Comparison of ENCODE assay signal across 14 cellular contexts in the genomic region with DNA sequence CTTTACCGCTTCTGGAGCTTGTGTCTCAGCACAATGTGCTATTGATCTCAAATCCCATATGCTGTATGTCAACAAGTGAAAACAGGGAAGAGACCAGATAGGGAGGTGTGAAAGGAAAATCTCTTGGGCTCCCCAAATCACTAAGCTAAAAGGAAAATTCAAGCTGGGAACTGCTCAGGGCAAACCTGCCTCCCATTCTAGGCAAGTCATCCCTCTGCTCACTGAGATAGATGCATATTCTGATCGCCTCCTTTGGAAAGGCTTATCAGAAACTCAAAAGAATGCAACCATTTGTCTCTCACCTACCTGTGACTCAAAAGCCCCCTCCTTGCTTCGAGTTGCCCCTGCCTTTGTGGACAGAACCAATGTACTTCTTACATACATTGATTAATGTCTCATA.
DNase-seq lines count a peak whose midpoint lies in the region; ATAC-seq, FAIRE-seq and TF ChIP-seq lines count a peak whose summit lies in the region.
"Had no signal": no experiment of that assay in that cellular context is flagged by ENCODE, and none has a peak within 500 bp of the region (broad histone marks: within the 10 kb centered on the region; RNA-seq: fewer than 3 reads in every experiment).

No MANE protein-coding gene starts in this region.

- H3K4ac ChIP-seq in IMR-90 (ENCODE audit: low read depth, low read length) (peak overlapping the region; percentile 49), mesendoderm (ENCODE audit: low read depth, low read length) (peak overlapping the region; percentile 91)

- TF ChIP-seq RAD21 in IMR-90 (IDR thresholded peaks at IDR 0.05; ENCODE audit: low read length) = no peak

- peaks cover 10% of the 10 kb centered on the region for H3K4me1 ChIP-seq in IMR-90 (ENCODE audit: control insufficient read depth, insufficient read depth, low read length)
- peaks cover 6% of the 10 kb centered on the region for H3K4me1 ChIP-seq in mesendoderm (ENCODE audit: control insufficient read depth, low read depth, low read length)
- no peaks in the 10 kb centered on the region for H3K4me1 ChIP-seq in OCI-LY7 (ENCODE audit: insufficient read depth, low read length, poor library complexity, severe bottlenecking)

- no peak overlapping the region for H2BK15ac ChIP-seq in IMR-90 (ENCODE audit: low read depth, low read length)
- H2BK15ac ChIP-seq in mesendoderm (replicated peaks; ENCODE audit: low read depth) = no peak overlapping the region

- H3K23ac ChIP-seq in IMR-90 (ENCODE audit: low read depth, low read length) = no peak overlapping the region
- H3K23ac ChIP-seq in mesendoderm (ENCODE audit: low read length) = no peak overlapping the region

- H3K27ac ChIP-seq in IMR-90 (ENCODE audit: insufficient read depth, low read length) = no peak overlapping the region
- peak overlapping the region; percentile 57 for H3K27ac ChIP-seq in mesendoderm (ENCODE audit: low read depth, low read length)
- no peak overlapping the region for H3K27ac ChIP-seq in OCI-LY7 (ENCODE audit: low read depth, low read length, poor library complexity, severe bottlenecking)
- H3K27ac ChIP-seq: BLaER1 treated with 17β-estradiol and CSF1 and Interleukin-3, amounts not matched to agents 10 nM and 100 nM had no signal

- no peaks in the 10 kb centered on the region for H4K20me1 ChIP-seq in IMR-90 (ENCODE audit: insufficient read depth, low read length)
- H4K20me1 ChIP-seq in OCI-LY7 (ENCODE audit: insufficient read depth, low read length) = no peaks in the 10 kb centered on the region
- H4K20me1 ChIP-seq: BLaER1 treated with 17β-estradiol and CSF1 and Interleukin-3, amounts not matched to agents 10 nM and 100 nM had no signal

- ATAC-seq in IMR-90 (ENCODE audit: low read depth) = no peak
- ATAC-seq: CD8-positive, alpha-beta T cell had no signal

- no peak overlapping the region for H2BK20ac ChIP-seq in IMR-90 (ENCODE audit: low read depth, low read length)

- no peak overlapping the region; the same call in 1 of the 2 replicates for H4K91ac ChIP-seq in IMR-90 (ENCODE audit: insufficient read depth, low read depth, low read length)

- DNase-seq in ELF-1 (ENCODE audit: low read depth, low spot score) (peak; percentile 23), IMR-90 (no peak), mesendoderm (peak; percentile 90), urothelium cell line (ENCODE audit: low spot score) (no peak), OCI-LY7 (ENCODE audit: low spot score) (no peak), NCI-H128 (lab: John Stamatoyannopoulos, UW; ENCODE audit: unreplicated experiment) (no peak)
- DNase-seq: Calu3; CD8-positive, alpha-beta T cell; GDM1; GOT3; H9 had no signal

- intact Hi-C loops in IMR-90 (cut with micrococcal nuclease) (no loop called here), OCI-LY7 (cut with micrococcal nuclease; ENCODE audit: unreplicated experiment) (no loop called here)

- H3K79me1 ChIP-seq in IMR-90 (ENCODE audit: low read depth in 1 of 2, low read length in 2 of 2) (no peaks in the 10 kb centered on the region), mesendoderm (ENCODE audit: low read length) (no peaks in the 10 kb centered on the region)

- no peak overlapping the region for H4K5ac ChIP-seq in IMR-90 (ENCODE audit: low read depth, low read length)
- no peak overlapping the region for H4K5ac ChIP-seq in mesendoderm (ENCODE audit: low read length)

- H3K4me2 ChIP-seq in IMR-90 (ENCODE audit: low read depth, low read length) = no peak overlapping the region
- H3K4me2 ChIP-seq in mesendoderm (ENCODE audit: low read length) = no peak overlapping the region
- no peak overlapping the region for H3K4me2 ChIP-seq in OCI-LY7 (ENCODE audit: low read length)
- H3K4me2 ChIP-seq: BLaER1 treated with 17β-estradiol and CSF1 and Interleukin-3, amounts not matched to agents 10 nM and 100 nM had no signal

- 80% methylated on average over 1 of the region's 3 CpGs; no CpG with 5 or more reads in 1 of the 2 experiments for WGBS in IMR-90 (ENCODE audit: extremely low coverage in 2 of 2, insufficient read length in 1 of 2), 2 experiments
- no CpG with 5 or more reads among the region's 3 CpGs for WGBS in mesendoderm (ENCODE audit: extremely low coverage, insufficient coverage, low lambda C conversion rate)

- H3K18ac ChIP-seq in IMR-90 (ENCODE audit: low read depth, low read length) (no peak overlapping the region), mesendoderm (ENCODE audit: low read length) (peak overlapping the region; percentile 94)

- H2BK5ac ChIP-seq in IMR-90 (ENCODE audit: low read depth, low read length, poor library complexity, severe bottlenecking) = no peak overlapping the region
- H2BK5ac ChIP-seq in mesendoderm (ENCODE audit: low read length) = peak overlapping the region; percentile 60

- CTCF ChIA-PET in IMR-90 (lab: Yijun Ruan, JAX) (interaction anchor here (1.7 kb wide), 1 partner anchor 464 kb away, joined by 5 read pairs; no protein-coding TSS in a partner anchor), OCI-LY7 (lab: Charles Lee; ENCODE audit: unreplicated experiment) (no interaction called here)

- H2AK5ac ChIP-seq in IMR-90 (ENCODE audit: low read depth, low read length) (0 out of 2 replicates have a peak overlapping the region, but pooled peaks have one; percentile 12), mesendoderm (ENCODE audit: low read length) (no peak overlapping the region)

- no peaks in the 10 kb centered on the region for H3K36me3 ChIP-seq in IMR-90 (ENCODE audit: control insufficient read depth, insufficient read depth, low read length)
- H3K36me3 ChIP-seq in mesendoderm (ENCODE audit: control insufficient read depth, insufficient read depth, low read length) = no peaks in the 10 kb centered on the region
- no peaks in the 10 kb centered on the region for H3K36me3 ChIP-seq in OCI-LY7 (ENCODE audit: insufficient read depth, low read length)
- H3K36me3 ChIP-seq: BLaER1 treated with 17β-estradiol and CSF1 and Interleukin-3, amounts not matched to agents 10 nM and 100 nM had no signal

- no peaks in the 10 kb centered on the region for H3K9me3 ChIP-seq in IMR-90 (ENCODE audit: control insufficient read depth, insufficient read depth, low read length)
- H3K9me3 ChIP-seq in OCI-LY7 (ENCODE audit: low read length) = no peaks in the 10 kb centered on the region

- H3K4me3 ChIP-seq in IMR-90 (ENCODE audit: insufficient read depth, low read depth, low read length) (no peak overlapping the region), mesendoderm (ENCODE audit: low read length) (no peak overlapping the region), OCI-LY7 (ENCODE audit: low read depth, low read length, poor library complexity, severe bottlenecking) (no peak overlapping the region)
- H3K4me3 ChIP-seq: BLaER1 treated with 17β-estradiol and CSF1 and Interleukin-3, amounts not matched to agents 10 nM and 100 nM had no signal

- H3K27me3 ChIP-seq in IMR-90 (ENCODE audit: control insufficient read depth, insufficient read depth, low read length) = peaks cover 9% of the 10 kb centered on the region
- H3K27me3 ChIP-seq in mesendoderm (ENCODE audit: insufficient read depth, low read length, poor library complexity) = no peaks in the 10 kb centered on the region
- H3K27me3 ChIP-seq: BLaER1 treated with 17β-estradiol and CSF1 and Interleukin-3, amounts not matched to agents 10 nM and 100 nM had no signal

- H3K79me2 ChIP-seq in mesendoderm (ENCODE audit: control insufficient read depth, insufficient read depth, low read length) (no peaks in the 10 kb centered on the region), OCI-LY7 (ENCODE audit: insufficient read depth, low read depth, low read length) (no peaks in the 10 kb centered on the region)

- peak; percentile 20 for FAIRE-seq in urothelium cell line (lab: Jason Lieb, UNC)
- FAIRE-seq: GM12892, GM18507 had no signal

- H3K9me1 ChIP-seq in IMR-90 (ENCODE audit: insufficient read depth, low read length) = peaks cover 5% of the 10 kb centered on the region; the same call in 1 of the 2 replicates

- POLR2A ChIA-PET in IMR-90 (lab: Charles Lee; ENCODE audit: unreplicated experiment) = no interaction called here
- POLR2A ChIA-PET in OCI-LY7 (lab: Charles Lee) = no interaction called here

- H3K9me2 ChIP-seq in OCI-LY7 (ENCODE audit: insufficient read depth, low read length) = no peaks in the 10 kb centered on the region

- in situ Hi-C loops in IMR-90 (cut with MboI; ENCODE audit: low sequenced_read_pairs) = no loop called here

- no peak for TF ChIP-seq POLR2A in IMR-90 (IDR thresholded peaks at IDR 0.05; ENCODE audit: low read depth, low read length)

- no peak overlapping the region for H3K14ac ChIP-seq in IMR-90 (replicated peaks; ENCODE audit: low read depth, low read length)

- peak overlapping the region; percentile 35; the same call in 1 of the 2 replicates for H2BK120ac ChIP-seq in IMR-90 (ENCODE audit: low read depth, low read length)
- H2BK120ac ChIP-seq in mesendoderm (ENCODE audit: low read depth, low read length) = peak overlapping the region; percentile 98

- dilution Hi-C loops in IMR-90 (cut with HindIII; ENCODE audit: low sequenced_read_pairs, unreplicated experiment) = no loop called here

- no peak overlapping the region for H2AK9ac ChIP-seq in IMR-90 (replicated peaks; ENCODE audit: low read depth, low read length, poor library complexity)

- TF ChIP-seq CTCF in IMR-90 (conservative IDR thresholded peaks at IDR 0.05; ENCODE audit: low read depth, low read length) (no peak), OCI-LY7 (conservative IDR thresholded peaks at IDR 0.05; ENCODE audit: low read length) (no peak)

- H4K8ac ChIP-seq in IMR-90 (ENCODE audit: low read depth in 2 of 2, low read length in 2 of 2) (no peak overlapping the region), mesendoderm (ENCODE audit: low read depth, low read length) (peak overlapping the region; percentile 81)

- no peak overlapping the region for H2AFZ ChIP-seq in IMR-90 (replicated peaks; ENCODE audit: low read length, poor library complexity)
- H2AFZ ChIP-seq in OCI-LY7 (ENCODE audit: low read length) = no peak overlapping the region

- H3K9ac ChIP-seq in IMR-90 (ENCODE audit: low read depth, low read length) (no peak overlapping the region), mesendoderm (ENCODE audit: low read length) (no peak overlapping the region)
- H3K9ac ChIP-seq: BLaER1 treated with 17β-estradiol and CSF1 and Interleukin-3, amounts not matched to agents 10 nM and 100 nM had no signal

- no TSS peak for BruUV-seq in IMR-90 (replicated peaks; lab: Mats Ljungman, UMichigan)
- no TSS peak for BruUV-seq in OCI-LY7 (replicated peaks; lab: Mats Ljungman, UMichigan)

- H3K56ac ChIP-seq in IMR-90 (ENCODE audit: extremely low read depth, insufficient read depth, low read length) (no peak overlapping the region), mesendoderm (ENCODE audit: low read length) (no peak overlapping the region)

TF ChIP-seq in IMR-90, 13 proteins besides CTCF, POLR2A, EP300 and RAD21 (continues in another document):
- TF ChIP-seq MAZ (IDR thresholded peaks at IDR 0.05; ENCODE audit: borderline replicate concordance, low read depth, low read length) = no peak

Comparison
In these comparisons a context has a peak if more than half of its experiments do, and no peak if none do; other contexts are left out.
1. DNase-seq: peak in ELF-1 (single experiment) and mesendoderm (single experiment); none in IMR-90 (single experiment), urothelium cell line (single experiment), OCI-LY7 (single experiment) and NCI-H128 (single experiment).